ENCODE assay signal across 1 cellular context in the genomic region with DNA sequence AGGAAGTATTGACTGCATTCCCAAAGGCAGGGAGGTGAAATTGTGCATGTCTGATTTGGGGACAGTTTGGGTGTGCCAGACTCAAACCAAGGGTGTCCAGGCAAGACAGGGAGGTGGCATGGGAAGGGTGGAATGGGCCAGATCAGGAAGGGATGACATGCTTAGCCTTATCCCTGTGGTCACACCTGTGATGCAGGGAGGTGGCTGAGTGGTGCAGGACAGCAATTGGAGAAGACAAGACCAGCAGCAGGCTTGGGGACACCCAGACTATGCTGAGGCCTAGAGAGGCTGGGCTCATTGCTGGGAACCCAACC.
TF ChIP-seq lines count a peak whose summit lies in the region.

No MANE protein-coding gene starts in this region.

TF ChIP-seq in HEK293, 187 proteins besides CTCF, POLR2A, EP300 and RAD21 (continued from another document):
- TF ChIP-seq ZNF394 (tag by site-specific recombination; IDR thresholded peaks at IDR 0.05; ENCODE audit: borderline replicate concordance) (no peak), ZNF514 (tag by site-specific recombination; IDR thresholded peaks at IDR 0.05) (no peak), ZNF354C (tag by site-specific recombination; IDR thresholded peaks at IDR 0.05; ENCODE audit: borderline replicate concordance, low read depth) (no peak)
